In the genomic region with DNA sequence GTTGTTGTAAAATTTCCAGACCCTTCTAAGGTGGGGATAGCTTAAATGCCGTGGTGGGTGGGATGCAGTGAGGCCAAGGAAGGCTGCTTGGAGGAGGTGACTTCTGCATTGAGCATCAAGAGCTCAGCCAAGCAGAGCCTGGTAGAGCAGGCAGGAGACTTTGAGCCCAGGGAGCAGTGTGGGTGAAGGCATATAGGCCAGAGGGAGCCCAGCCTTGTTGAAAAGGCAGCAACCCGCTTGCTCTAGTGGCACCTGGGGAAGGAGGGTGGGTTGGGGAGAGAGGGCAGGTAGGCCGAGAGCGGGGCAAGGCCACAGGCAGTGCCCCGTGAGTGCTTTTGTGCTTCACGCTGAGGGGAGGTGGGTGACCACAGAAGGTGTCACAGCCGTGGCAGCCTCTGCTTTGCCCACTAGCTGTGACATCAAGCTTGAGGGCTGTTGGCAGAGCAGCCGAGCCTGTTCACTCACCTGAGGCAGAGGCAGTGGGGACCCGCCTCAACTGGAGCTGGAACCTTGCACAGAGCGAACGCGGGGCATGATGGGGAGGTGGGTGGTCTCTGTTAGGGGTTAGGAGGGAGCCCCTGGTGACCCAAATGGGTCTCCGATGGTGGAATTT, we compare ENCODE assay signal across 21 cellular contexts. TPM values are rescaled to one million over a fixed set of nuclear protein-coding genes. Genes with fewer than 3 reads are reported as not detected.
DNase-seq lines count a peak whose midpoint lies in the region; ATAC-seq, FAIRE-seq and TF ChIP-seq lines count a peak whose summit lies in the region.
"Had no signal": no experiment of that assay in that cellular context is flagged by ENCODE, and none has a peak within 500 bp of the region (broad histone marks: within the 10 kb centered on the region; RNA-seq: fewer than 3 reads in every experiment).

No MANE protein-coding gene starts in this region.

- no peak overlapping the region for H3K4me3 ChIP-seq in BLaER1 treated with 17β-estradiol and CSF1 and Interleukin-3, amounts not matched to agents 10 nM and 100 nM
- H3K4me3 ChIP-seq in K562 = no peak overlapping the region
- H3K4me3 ChIP-seq in HAP-1 = no peak overlapping the region
- H3K4me3 ChIP-seq in prostate gland = no peak overlapping the region

- H3K27me3 ChIP-seq in BLaER1 treated with 17β-estradiol and CSF1 and Interleukin-3, amounts not matched to agents 10 nM and 100 nM = no peaks in the 10 kb centered on the region
- peaks cover 29 to 63% of the 10 kb centered on the region in 2 experiments; a peak in 4 of 5 replicates for H3K27me3 ChIP-seq in K562 (ENCODE audit: control insufficient read depth in 2 of 2, insufficient read depth in 2 of 2, low read length in 2 of 2)
- peaks cover 8% of the 10 kb centered on the region for H3K27me3 ChIP-seq in HAP-1 (ENCODE audit: low read depth)
- peaks cover 2% of the 10 kb centered on the region for H3K27me3 ChIP-seq in prostate gland (replicated peaks; ENCODE audit: insufficient read depth)

- no TSS peak for BruUV-seq in K562 (replicated peaks; lab: Mats Ljungman, UMichigan)

- intact Hi-C loops in K562 (cut with micrococcal nuclease) = no loop called here
- intact Hi-C loops in prostate gland (cut with DNase I) = no loop called here

- peak overlapping the region in 6 of 11 experiments; percentile 12 to 46 (median 32); a peak in 9 of 22 replicates for H3K9ac ChIP-seq in BLaER1 treated with 17β-estradiol and CSF1 and Interleukin-3, amounts not matched to agents 10 nM and 100 nM
- no peak overlapping the region for H3K9ac ChIP-seq in K562 (ENCODE audit: insufficient read depth in 1 of 2, low read depth in 2 of 2, low read length in 2 of 2)
- H3K9ac ChIP-seq: SK-N-SH had no signal

- no peak for TF ChIP-seq EP300 in K562 (IDR thresholded peaks at IDR 0.05; ENCODE audit: low read length)

- H3K9me3 Mint-ChIP-seq in stimulated activated naive B cell treated with anti-CD40 and anti-IgM and Interleukin-4, amounts not matched to agents 10 μg/mL and 1 μg/mL and 100 μg/mL, for 72 hours = no peaks in the 10 kb centered on the region

- no peaks in the 10 kb centered on the region for H3K79me2 ChIP-seq in K562 (ENCODE audit: control insufficient read depth, insufficient read depth, low read length)

- H3K4me3 Mint-ChIP-seq in stimulated activated naive B cell treated with anti-CD40 and anti-IgM and Interleukin-4, amounts not matched to agents 10 μg/mL and 1 μg/mL and 100 μg/mL, for 72 hours = peak overlapping the region; percentile 51 to 59

- TF ChIP-seq RAD21 in K562 (CRISPR knock-in tag; conservative IDR thresholded peaks at IDR 0.05 in 1 of 2, IDR thresholded peaks at IDR 0.05 in 1 of 2) = no peak

- H4K20me1 ChIP-seq in BLaER1 treated with 17β-estradiol and CSF1 and Interleukin-3, amounts not matched to agents 10 nM and 100 nM = no peaks in the 10 kb centered on the region
- no peaks in the 10 kb centered on the region; the same call in 1 of the 2 replicates for H4K20me1 ChIP-seq in K562 (replicated peaks; ENCODE audit: control insufficient read depth, insufficient read depth, low read length)

- DNase-seq in K562 (ENCODE audit: extremely low read depth in 1 of 4, low spot score in 3 of 4) = no peak
- DNase-seq in stimulated activated naive B cell treated with anti-CD40 and anti-IgM and Interleukin-4, amounts not matched to agents 10 μg/mL and 1 μg/mL and 100 μg/mL, for 72 hours = no peak
- no peak for DNase-seq in HAP-1 (ENCODE audit: low spot score in 2 of 2)
- DNase-seq in NCI-H1417 treated with DMSO at 0.1 percent for 48 hours (lab: John Stamatoyannopoulos, UW) = no peak
- DNase-seq in prostate gland (ENCODE audit: low spot score) = no peak
- DNase-seq: COR-L47, DMS 273 treated with DMSO at 0.1 percent for 48 hours, DND-41, GOT3, KG1, NCI-H1436, NCI-H1930, NCI-H345, NCI-H524 treated with DMSO at 0.1 percent for 48 hours, PC-3, RPMI8226, SHP77 treated with DMSO at 0.1 percent for 48 hours, SK-N-SH had no signal

- POLR2A ChIA-PET in K562 (lab: Yijun Ruan, JAX) = no interaction called here

- ATAC-seq in GM21717 (IDR thresholded peaks at IDR 0.05; ENCODE audit: unreplicated experiment) = peak; percentile 16
- no peak for ATAC-seq in K562
- ATAC-seq in stimulated activated naive B cell treated with anti-CD40 and anti-IgM and Interleukin-4, amounts not matched to agents 10 μg/mL and 1 μg/mL and 100 μg/mL, for 72 hours (replicated peaks) = peak; percentile 79 to 80
- ATAC-seq: PC-3 had no signal

- peaks cover 42 to 91% (median 70%) of the 10 kb centered on the region in 10 experiments for H3K4me1 ChIP-seq in BLaER1 treated with 17β-estradiol and CSF1 and Interleukin-3, amounts not matched to agents 10 nM and 100 nM
- H3K4me1 ChIP-seq in K562 (replicated peaks in 1 of 2; ENCODE audit: control insufficient read depth in 2 of 2, insufficient read depth in 2 of 2, low read length in 2 of 2) (no peaks in the 10 kb centered on the region), HAP-1 (no peaks in the 10 kb centered on the region), prostate gland (replicated peaks) (no peaks in the 10 kb centered on the region)

- TF ChIP-seq POLR2A in K562 (conservative IDR thresholded peaks at IDR 0.05) (no peak), prostate gland (IDR thresholded peaks at IDR 0.05) (no peak)

- H3K4me1 Mint-ChIP-seq in stimulated activated naive B cell treated with anti-CD40 and anti-IgM and Interleukin-4, amounts not matched to agents 10 μg/mL and 1 μg/mL and 100 μg/mL, for 72 hours = peaks cover 53 to 72% of the 10 kb centered on the region in 2 donors

- FAIRE-seq in K562 (lab: Jason Lieb, UNC) = no peak

- in situ Hi-C loops in K562 (cut with MboI) (no loop called here), HAP-1 (cut with MboI; ENCODE audit: low sequenced_read_pairs) (no loop called here)

- H3K27ac ChIP-seq in BLaER1 treated with 17β-estradiol and CSF1 and Interleukin-3, amounts not matched to agents 10 nM and 100 nM = peak overlapping the region in 8 of 11 experiments; percentile 15 to 100 (median 56); a peak in 12 of 22 replicates
- H3K27ac ChIP-seq in K562 (ENCODE audit: extremely low read depth, low read depth, low read length) (no peak overlapping the region), prostate gland (no peak overlapping the region)

- H3K27me3 Mint-ChIP-seq in stimulated activated naive B cell treated with anti-CD40 and anti-IgM and Interleukin-4, amounts not matched to agents 10 μg/mL and 1 μg/mL and 100 μg/mL, for 72 hours = no peaks in the 10 kb centered on the region

- H3K4me2 ChIP-seq in BLaER1 treated with 17β-estradiol and CSF1 and Interleukin-3, amounts not matched to agents 10 nM and 100 nM = peak overlapping the region in 10 of 11 experiments; percentile 49 to 91 (median 73); a peak in 21 of 22 replicates
- H3K4me2 ChIP-seq in K562 (ENCODE audit: insufficient read depth, low read length) = no peak overlapping the region
- H3K4me2 ChIP-seq: SK-N-SH had no signal

- H3K9me1 ChIP-seq in K562 (ENCODE audit: control insufficient read depth, insufficient read depth, low read length) = no peaks in the 10 kb centered on the region

- H3K9me3 ChIP-seq in BLaER1 treated with 17β-estradiol and CSF1 and Interleukin-3, amounts not matched to agents 10 nM and 100 nM (replicated peaks in 1 of 11) = no peaks in the 10 kb centered on the region
- no peaks in the 10 kb centered on the region for H3K9me3 ChIP-seq in K562 (replicated peaks; ENCODE audit: control insufficient read depth, insufficient read depth, low read depth, low read length)
- no peaks in the 10 kb centered on the region for H3K9me3 ChIP-seq in HAP-1
- H3K9me3 ChIP-seq in prostate gland = no peaks in the 10 kb centered on the region
- H3K9me3 ChIP-seq: SK-N-SH had no signal

- CTCF ChIA-PET in K562 (lab: Yijun Ruan, JAX; ENCODE audit: low intra/inter-chr PET ratio) = no interaction called here

- no peaks in the 10 kb centered on the region for H3K36me3 Mint-ChIP-seq in stimulated activated naive B cell treated with anti-CD40 and anti-IgM and Interleukin-4, amounts not matched to agents 10 μg/mL and 1 μg/mL and 100 μg/mL, for 72 hours

- 0% methylated on average over 11 of the region's 13 CpGs for WGBS in K562 (ENCODE audit: insufficient coverage, low coverage, missing lambda C conversion rate)
- 86% methylated on average over 13 of the region's 13 CpGs for WGBS in prostate gland

- no peak overlapping the region for H2AFZ ChIP-seq in K562 (ENCODE audit: low read depth, low read length)

- H3K27ac Mint-ChIP-seq in stimulated activated naive B cell treated with anti-CD40 and anti-IgM and Interleukin-4, amounts not matched to agents 10 μg/mL and 1 μg/mL and 100 μg/mL, for 72 hours = peak overlapping the region; percentile 81

- H3K36me3 ChIP-seq in BLaER1 treated with 17β-estradiol and CSF1 and Interleukin-3, amounts not matched to agents 10 nM and 100 nM = no peaks in the 10 kb centered on the region
- H3K36me3 ChIP-seq in K562 (ENCODE audit: control insufficient read depth, insufficient read depth, low read length) (no peaks in the 10 kb centered on the region), HAP-1 (replicated peaks) (no peaks in the 10 kb centered on the region), prostate gland (no peaks in the 10 kb centered on the region)

- TF ChIP-seq CTCF in K562 (IDR thresholded peaks at IDR 0.05 in 2 of 3, conservative IDR thresholded peaks at IDR 0.05 in 1 of 3; ENCODE audit: insufficient read depth in 2 of 3, low read depth in 1 of 3, low read length in 3 of 3) (no peak), prostate gland (IDR thresholded peaks at IDR 0.05) (no peak)

TF ChIP-seq in K562, 482 proteins besides CTCF, POLR2A, EP300 and RAD21 (continues in another document):
- TF ChIP-seq ZFP36 (IDR thresholded peaks at IDR 0.05; ENCODE audit: low read depth, low read length, partially characterized antibody) = peak; percentile 48

RNA-seq across cellular contexts. Expression of gene IRF8, which starts 56.1 kb away (rescaled TPM):
- not detected in 2 replicates for total RNA-seq in K562 (2011; cell fraction: chromatin; rRNA removed; ENCODE audit: low replicate concordance)
- total RNA-seq in K562 (2011; cell fraction: nucleolus; rRNA removed) = not detected in 2 replicates
- not detected in 2 replicates for total RNA-seq in K562 (2011; cell fraction: nucleoplasm; rRNA removed)
- not detected in 2 replicates for total RNA-seq in K562 (2014; rRNA removed)
- total RNA-seq in K562 (2014; rRNA removed; fragmentation: Illumina TruSeq; extraction: Trizol) = not detected in 2 replicates
- total RNA-seq in K562 (2015; rRNA removed; fragmentation: Illumina TruSeq; extraction: Trizol) = not detected in 2 replicates
- total RNA-seq in K562 (2021) = 0.65 and 0.98 TPM in 2 replicates
- not detected in 2 replicates for polyA plus RNA-seq in K562 (2011; rRNA removed)
- not detected in 2 replicates for polyA plus RNA-seq in K562 (2011; cell fraction: cytosol; rRNA removed)
- polyA plus RNA-seq in K562 (2011; cell fraction: nucleus; rRNA removed) = not detected in 2 replicates
- not detected in 2 replicates for polyA plus RNA-seq in K562 (2012)
- polyA plus RNA-seq in K562 (2014; fragmentation: Illumina TruSeq; extraction: Trizol) = 0.07 TPM in 1 of 2 replicates, not detected in the other
- not detected for polyA plus RNA-seq in K562 (2014; fragmentation: Nextera tagmentation; extraction: Ambion mirVana)
- 0.01 and 0.03 TPM in 2 replicates for polyA plus RNA-seq in K562 (2014; rRNA removed)
- not detected in 2 replicates for polyA minus RNA-seq in K562 (2011; rRNA and poly(A)+ RNA removed)
- polyA minus RNA-seq in K562 (2011; cell fraction: cytosol; rRNA and poly(A)+ RNA removed) = not detected in 2 replicates
- not detected in 2 replicates for polyA minus RNA-seq in K562 (2011; cell fraction: nucleus; rRNA and poly(A)+ RNA removed)
- 10 to 100 TPM in 1 of 2 donors, 1 to 10 TPM in 1; 1.8 to 21.2 TPM for total RNA-seq in prostate gland
- total RNA-seq: G401, PC-3 had no signal
- polyA plus RNA-seq: SK-N-SH had no signal

Comparison
In these comparisons a context has a peak if more than half of its experiments do, and no peak if none do; other contexts are left out.
1. H3K27ac ChIP-seq: peak in BLaER1 treated with 17β-estradiol and CSF1 and Interleukin-3, amounts not matched to agents 10 nM and 100 nM (8 of 11); none in K562 (single experiment) and prostate gland (0 of 2).
2. H3K9ac ChIP-seq: peak in BLaER1 treated with 17β-estradiol and CSF1 and Interleukin-3, amounts not matched to agents 10 nM and 100 nM (6 of 11); none in K562 (0 of 2).